Comparison of ENCODE assay signal across 25 cellular contexts in the genomic region with DNA sequence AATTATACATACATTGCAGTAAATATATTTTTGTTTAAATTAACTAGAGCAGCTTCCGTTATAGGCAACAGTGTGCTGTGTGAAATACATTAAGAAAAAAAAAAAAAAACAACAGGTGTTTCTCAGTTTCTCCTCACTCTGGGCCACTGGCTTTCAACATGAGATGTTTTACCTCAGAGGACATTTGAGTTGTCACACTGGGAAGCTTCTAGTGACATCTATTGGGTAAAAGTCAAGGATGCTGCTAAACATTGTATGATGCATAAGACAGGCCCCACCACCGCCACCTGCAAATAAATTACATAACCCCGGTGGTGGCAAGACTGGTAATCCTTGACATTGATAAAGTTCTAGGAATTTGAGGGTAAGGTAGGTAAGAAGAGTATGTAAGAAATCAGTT.
"Had no signal": no experiment of that assay in that cellular context is flagged by ENCODE, and none has a peak within 500 bp of the region (broad histone marks: within the 10 kb centered on the region; RNA-seq: fewer than 3 reads in every experiment).

No MANE protein-coding gene starts in this region.

- H3K27me3 ChIP-seq: dorsolateral prefrontal cortex, gastrocnemius medialis, ovary, sigmoid colon, stomach, thyroid gland, vagina had no signal

- H3K4me3 ChIP-seq: dorsolateral prefrontal cortex, gastrocnemius medialis, lower lobe of right lung, ovary, psoas muscle, sigmoid colon, stomach, thyroid gland, vagina had no signal

- H3K36me3 ChIP-seq: gastrocnemius medialis, lower lobe of right lung, ovary, sigmoid colon, stomach, thyroid gland, vagina had no signal

- H3K27ac ChIP-seq: dorsolateral prefrontal cortex, epithelial cell of prostate, gastrocnemius medialis, lower lobe of right lung, ovary, psoas muscle, sigmoid colon, stomach, thyroid gland, vagina had no signal

- ATAC-seq: esophagus mucosa; gastrocnemius medialis; left ventricle myocardium superior; lower lobe of right lung; natural killer cell; psoas muscle; right cardiac atrium; stimulated activated effector memory CD8-positive, alpha-beta T cell treated with anti-CD3 and anti-CD28 coated beads, Interleukin-12 subunit alpha, Interleukin-12 subunit beta, amount 100 ng/mL, for 72 hours had no signal

- DNase-seq: dorsolateral prefrontal cortex; effector CD4-positive, alpha-beta T cell; endodermal cell; foreskin fibroblast; gastrocnemius medialis; head of caudate nucleus; left ventricle myocardium superior; lower lobe of right lung; natural killer cell; occipital lobe; ovary; posterior cingulate gyrus; psoas muscle; right cardiac atrium; sigmoid colon; stimulated activated CD4-positive, alpha-beta T cell treated with anti-CD3 and anti-CD28 coated beads, Interleukin-2, amount 100 ng/mL, for 24 hours; stimulated activated CD4-positive, alpha-beta T cell treated with anti-CD3 and anti-CD28 coated beads, Interleukin-4, amount 100 ng/mL, for 24 hours; stimulated activated naive CD4-positive, alpha-beta T cell treated with Interleukin-2 at 50 U/mL for 16 hours; stomach; thyroid gland; trophoblast cell had no signal

- H3K4me1 ChIP-seq: gastrocnemius medialis, lower lobe of right lung, psoas muscle, sigmoid colon, thyroid gland, vagina had no signal

- H3K9me3 ChIP-seq: gastrocnemius medialis, lower lobe of right lung, ovary, psoas muscle, sigmoid colon, stomach, thyroid gland, vagina had no signal
